ENCODE assay signal across 1 cellular context in the genomic region with DNA sequence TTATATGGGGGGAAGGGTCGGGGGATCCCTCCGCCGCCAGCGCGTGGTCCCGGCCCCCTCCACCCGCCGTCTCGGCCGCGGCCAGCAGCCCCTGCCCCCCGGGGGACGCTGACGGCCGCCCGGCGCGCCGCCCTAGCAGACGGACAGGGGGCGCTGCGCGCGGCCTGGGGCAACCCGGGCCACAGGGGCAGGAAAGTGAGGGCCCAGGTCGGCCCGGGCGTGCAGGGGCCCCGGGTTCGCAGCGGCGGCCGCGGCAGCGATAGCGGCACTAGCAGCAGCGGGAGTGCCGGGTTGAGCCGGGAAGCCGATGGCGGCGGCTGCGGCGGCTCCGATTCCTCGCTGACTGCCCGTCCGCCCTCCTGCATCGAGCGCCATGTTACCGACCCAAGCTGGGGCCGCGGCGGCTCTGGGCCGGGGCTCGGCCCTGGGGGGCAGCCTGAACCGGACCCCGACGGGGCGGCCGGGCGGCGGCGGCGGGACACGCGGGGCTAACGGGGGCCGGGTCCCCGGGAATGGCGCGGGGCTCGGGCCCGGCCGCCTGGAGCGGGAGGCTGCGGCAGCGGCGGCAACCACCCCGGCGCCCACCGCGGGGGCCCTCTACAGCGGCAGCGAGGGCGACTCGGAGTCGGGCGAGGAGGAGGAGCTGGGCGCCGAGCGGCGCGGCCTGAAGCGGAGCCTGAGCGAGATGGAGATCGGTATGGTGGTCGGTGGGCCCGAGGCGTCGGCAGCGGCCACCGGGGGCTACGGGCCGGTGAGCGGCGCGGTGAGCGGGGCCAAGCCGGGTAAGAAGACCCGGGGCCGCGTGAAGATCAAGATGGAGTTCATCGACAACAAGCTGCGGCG.
A peak's percentile ranks its signal among the peaks of the same experiment; 100 is the strongest.
TF ChIP-seq lines count a peak whose summit lies in the region.

No MANE protein-coding gene starts in this region.

TF ChIP-seq in K562, 482 proteins besides CTCF, POLR2A, EP300 and RAD21 (continued from another document and continues in another):
- TF ChIP-seq, protein P1, sequence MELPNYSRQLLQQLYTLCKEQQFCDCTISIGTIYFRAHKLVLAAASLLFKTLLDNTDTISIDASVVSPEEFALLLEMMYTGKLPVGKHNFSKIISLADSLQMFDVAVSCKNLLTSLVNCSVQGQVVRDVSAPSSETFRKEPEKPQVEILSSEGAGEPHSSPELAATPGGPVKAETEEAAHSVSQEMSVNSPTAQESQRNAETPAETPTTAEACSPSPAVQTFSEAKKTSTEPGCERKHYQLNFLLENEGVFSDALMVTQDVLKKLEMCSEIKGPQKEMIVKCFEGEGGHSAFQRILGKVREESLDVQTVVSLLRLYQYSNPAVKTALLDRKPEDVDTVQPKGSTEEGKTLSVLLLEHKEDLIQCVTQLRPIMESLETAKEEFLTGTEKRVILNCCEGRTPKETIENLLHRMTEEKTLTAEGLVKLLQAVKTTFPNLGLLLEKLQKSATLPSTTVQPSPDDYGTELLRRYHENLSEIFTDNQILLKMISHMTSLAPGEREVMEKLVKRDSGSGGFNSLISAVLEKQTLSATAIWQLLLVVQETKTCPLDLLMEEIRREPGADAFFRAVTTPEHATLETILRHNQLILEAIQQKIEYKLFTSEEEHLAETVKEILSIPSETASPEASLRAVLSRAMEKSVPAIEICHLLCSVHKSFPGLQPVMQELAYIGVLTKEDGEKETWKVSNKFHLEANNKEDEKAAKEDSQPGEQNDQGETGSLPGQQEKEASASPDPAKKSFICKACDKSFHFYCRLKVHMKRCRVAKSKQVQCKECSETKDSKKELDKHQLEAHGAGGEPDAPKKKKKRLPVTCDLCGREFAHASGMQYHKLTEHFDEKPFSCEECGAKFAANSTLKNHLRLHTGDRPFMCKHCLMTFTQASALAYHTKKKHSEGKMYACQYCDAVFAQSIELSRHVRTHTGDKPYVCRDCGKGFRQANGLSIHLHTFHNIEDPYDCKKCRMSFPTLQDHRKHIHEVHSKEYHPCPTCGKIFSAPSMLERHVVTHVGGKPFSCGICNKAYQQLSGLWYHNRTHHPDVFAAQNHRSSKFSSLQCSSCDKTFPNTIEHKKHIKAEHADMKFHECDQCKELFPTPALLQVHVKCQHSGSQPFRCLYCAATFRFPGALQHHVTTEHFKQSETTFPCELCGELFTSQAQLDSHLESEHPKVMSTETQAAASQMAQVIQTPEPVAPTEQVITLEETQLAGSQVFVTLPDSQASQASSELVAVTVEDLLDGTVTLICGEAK (IDR thresholded peaks at IDR 0.05): 0 out of 2 replicates have a peak, but pooled peaks have one; percentile 17
- TF ChIP-seq, protein P1 (CRISPR knock-in tag; IDR thresholded peaks at IDR 0.05): no peak
- TF ChIP-seq, protein P2, sequence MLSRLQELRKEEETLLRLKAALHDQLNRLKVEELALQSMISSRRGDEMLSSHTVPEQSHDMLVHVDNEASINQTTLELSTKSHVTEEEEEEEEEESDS (CRISPR knock-in tag; IDR thresholded peaks at IDR 0.05): no peak
- TF ChIP-seq ZNF23 (CRISPR knock-in tag; IDR thresholded peaks at IDR 0.05) (no peak), WHSC1 (IDR thresholded peaks at IDR 0.05; ENCODE audit: low read length) (no peak), RBM39 (optimal IDR thresholded peaks at IDR 0.05; ENCODE audit: low read depth, low read length) (no peak), TRIM24 (IDR thresholded peaks at IDR 0.05) (no peak), SAFB (IDR thresholded peaks at IDR 0.05; ENCODE audit: borderline replicate concordance, low read depth, low read length) (no peak), ZNF436 (CRISPR knock-in tag; IDR thresholded peaks at IDR 0.05) (no peak), MTF1 (CRISPR knock-in tag; IDR thresholded peaks at IDR 0.05; ENCODE audit: borderline replicate concordance) (no peak), FOXK1 (CRISPR knock-in tag; IDR thresholded peaks at IDR 0.05; ENCODE audit: borderline replicate concordance) (no peak), ZC3H8 (IDR thresholded peaks at IDR 0.05) (no peak), BRD9 (IDR thresholded peaks at IDR 0.05; ENCODE audit: low read depth, partially characterized antibody) (no peak), ETV1 (tag; conservative IDR thresholded peaks at IDR 0.05; ENCODE audit: low read depth) (no peak), GATAD2B (IDR thresholded peaks at IDR 0.05; ENCODE audit: borderline replicate concordance) (peak; percentile 99), GABPB1 (CRISPR knock-in tag; IDR thresholded peaks at IDR 0.05) (peak; percentile 58; the same call in 1 of the 2 replicates), FOXM1 (IDR thresholded peaks at IDR 0.05; ENCODE audit: low read depth) (no peak), FOXM1 (CRISPR knock-in tag; IDR thresholded peaks at IDR 0.05; ENCODE audit: low read depth) (no peak; the same call in none of the 2 replicates), MXI1 (IDR thresholded peaks at IDR 0.05; ENCODE audit: low read depth, low read length) (no peak), HMGN3 (IDR thresholded peaks at IDR 0.05; ENCODE audit: borderline replicate concordance, extremely low read depth, insufficient read length, low read depth, low read length) (peak; percentile 91), ZBTB8A (IDR thresholded peaks at IDR 0.05; ENCODE audit: partially characterized antibody) (no peak), ZFX (CRISPR knock-in tag; IDR thresholded peaks at IDR 0.05) (peak; percentile 96), POLR2AphosphoS2 (IDR thresholded peaks at IDR 0.05; ENCODE audit: low read length) (no peak), NFE2 (IDR thresholded peaks at IDR 0.05; ENCODE audit: low read depth) (no peak), HNRNPLL (IDR thresholded peaks at IDR 0.05; ENCODE audit: low read depth, low read length, poor library complexity, severe bottlenecking) (no peak), KAT7 (CRISPR knock-in tag; IDR thresholded peaks at IDR 0.05; ENCODE audit: borderline replicate concordance) (peak; percentile 21; the same call in 1 of the 2 replicates), TCFL5 (CRISPR knock-in tag; conservative IDR thresholded peaks at IDR 0.05) (no peak), POLR3A (IDR thresholded peaks at IDR 0.05; ENCODE audit: borderline replicate concordance, extremely low read depth, insufficient read depth, insufficient read length) (no peak), ZNF175 (CRISPR knock-in tag; IDR thresholded peaks at IDR 0.05; ENCODE audit: low read depth) (no peak), POLR2AphosphoS5 (IDR thresholded peaks at IDR 0.05; ENCODE audit: control insufficient read depth, insufficient read depth, low read depth, low read length) (no peak; the same call in 1 of the 2 replicates), SAFB2 (IDR thresholded peaks at IDR 0.05; ENCODE audit: borderline replicate concordance, low read depth, low read length, severe bottlenecking) (no peak), ZNF507 (tag; conservative IDR thresholded peaks at IDR 0.05) (no peak), GATAD2A (IDR thresholded peaks at IDR 0.05) (no peak), CREB1 (IDR thresholded peaks at IDR 0.05) (peak; percentile 68), CREB1 (CRISPR knock-in tag; IDR thresholded peaks at IDR 0.05) (peak; percentile 35), ASH1L (IDR thresholded peaks at IDR 0.05; ENCODE audit: borderline replicate concordance, low read depth, partially characterized antibody) (no peak), PHB2 (IDR thresholded peaks at IDR 0.05; ENCODE audit: low read depth) (no peak), CEBPB (tag; IDR thresholded peaks at IDR 0.05) (no peak), ZNF12 (CRISPR knock-in tag; IDR thresholded peaks at IDR 0.05) (0 out of 2 replicates have a peak, but pooled peaks have one; percentile 42)
- TF ChIP-seq, protein P3, sequence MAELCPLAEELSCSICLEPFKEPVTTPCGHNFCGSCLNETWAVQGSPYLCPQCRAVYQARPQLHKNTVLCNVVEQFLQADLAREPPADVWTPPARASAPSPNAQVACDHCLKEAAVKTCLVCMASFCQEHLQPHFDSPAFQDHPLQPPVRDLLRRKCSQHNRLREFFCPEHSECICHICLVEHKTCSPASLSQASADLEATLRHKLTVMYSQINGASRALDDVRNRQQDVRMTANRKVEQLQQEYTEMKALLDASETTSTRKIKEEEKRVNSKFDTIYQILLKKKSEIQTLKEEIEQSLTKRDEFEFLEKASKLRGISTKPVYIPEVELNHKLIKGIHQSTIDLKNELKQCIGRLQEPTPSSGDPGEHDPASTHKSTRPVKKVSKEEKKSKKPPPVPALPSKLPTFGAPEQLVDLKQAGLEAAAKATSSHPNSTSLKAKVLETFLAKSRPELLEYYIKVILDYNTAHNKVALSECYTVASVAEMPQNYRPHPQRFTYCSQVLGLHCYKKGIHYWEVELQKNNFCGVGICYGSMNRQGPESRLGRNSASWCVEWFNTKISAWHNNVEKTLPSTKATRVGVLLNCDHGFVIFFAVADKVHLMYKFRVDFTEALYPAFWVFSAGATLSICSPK (IDR thresholded peaks at IDR 0.05; ENCODE audit: borderline replicate concordance): no peak
- TF ChIP-seq, protein P4, sequence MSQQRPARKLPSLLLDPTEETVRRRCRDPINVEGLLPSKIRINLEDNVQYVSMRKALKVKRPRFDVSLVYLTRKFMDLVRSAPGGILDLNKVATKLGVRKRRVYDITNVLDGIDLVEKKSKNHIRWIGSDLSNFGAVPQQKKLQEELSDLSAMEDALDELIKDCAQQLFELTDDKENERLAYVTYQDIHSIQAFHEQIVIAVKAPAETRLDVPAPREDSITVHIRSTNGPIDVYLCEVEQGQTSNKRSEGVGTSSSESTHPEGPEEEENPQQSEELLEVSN (IDR thresholded peaks at IDR 0.05; ENCODE audit: borderline replicate concordance in 1 of 2, extremely low read depth in 1 of 2, insufficient read depth in 1 of 2, insufficient read length in 1 of 2, low read depth in 1 of 2, low read length in 1 of 2, poor library complexity in 1 of 2, severe bottlenecking in 1 of 2): peak; percentile 35 to 75
- TF ChIP-seq, protein P5, sequence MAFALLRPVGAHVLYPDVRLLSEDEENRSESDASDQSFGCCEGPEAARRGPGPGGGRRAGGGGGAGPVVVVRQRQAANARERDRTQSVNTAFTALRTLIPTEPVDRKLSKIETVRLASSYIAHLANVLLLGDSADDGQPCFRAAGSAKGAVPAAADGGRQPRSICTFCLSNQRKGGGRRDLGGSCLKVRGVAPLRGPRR (CRISPR knock-in tag; IDR thresholded peaks at IDR 0.05): no peak
- TF ChIP-seq, protein P6, sequence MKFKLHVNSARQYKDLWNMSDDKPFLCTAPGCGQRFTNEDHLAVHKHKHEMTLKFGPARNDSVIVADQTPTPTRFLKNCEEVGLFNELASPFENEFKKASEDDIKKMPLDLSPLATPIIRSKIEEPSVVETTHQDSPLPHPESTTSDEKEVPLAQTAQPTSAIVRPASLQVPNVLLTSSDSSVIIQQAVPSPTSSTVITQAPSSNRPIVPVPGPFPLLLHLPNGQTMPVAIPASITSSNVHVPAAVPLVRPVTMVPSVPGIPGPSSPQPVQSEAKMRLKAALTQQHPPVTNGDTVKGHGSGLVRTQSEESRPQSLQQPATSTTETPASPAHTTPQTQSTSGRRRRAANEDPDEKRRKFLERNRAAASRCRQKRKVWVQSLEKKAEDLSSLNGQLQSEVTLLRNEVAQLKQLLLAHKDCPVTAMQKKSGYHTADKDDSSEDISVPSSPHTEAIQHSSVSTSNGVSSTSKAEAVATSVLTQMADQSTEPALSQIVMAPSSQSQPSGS (CRISPR knock-in tag; IDR thresholded peaks at IDR 0.05): no peak
- TF ChIP-seq, protein P7, sequence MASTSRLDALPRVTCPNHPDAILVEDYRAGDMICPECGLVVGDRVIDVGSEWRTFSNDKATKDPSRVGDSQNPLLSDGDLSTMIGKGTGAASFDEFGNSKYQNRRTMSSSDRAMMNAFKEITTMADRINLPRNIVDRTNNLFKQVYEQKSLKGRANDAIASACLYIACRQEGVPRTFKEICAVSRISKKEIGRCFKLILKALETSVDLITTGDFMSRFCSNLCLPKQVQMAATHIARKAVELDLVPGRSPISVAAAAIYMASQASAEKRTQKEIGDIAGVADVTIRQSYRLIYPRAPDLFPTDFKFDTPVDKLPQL (IDR thresholded peaks at IDR 0.05; ENCODE audit: extremely low read depth, insufficient read length): no peak
- TF ChIP-seq, protein P8, sequence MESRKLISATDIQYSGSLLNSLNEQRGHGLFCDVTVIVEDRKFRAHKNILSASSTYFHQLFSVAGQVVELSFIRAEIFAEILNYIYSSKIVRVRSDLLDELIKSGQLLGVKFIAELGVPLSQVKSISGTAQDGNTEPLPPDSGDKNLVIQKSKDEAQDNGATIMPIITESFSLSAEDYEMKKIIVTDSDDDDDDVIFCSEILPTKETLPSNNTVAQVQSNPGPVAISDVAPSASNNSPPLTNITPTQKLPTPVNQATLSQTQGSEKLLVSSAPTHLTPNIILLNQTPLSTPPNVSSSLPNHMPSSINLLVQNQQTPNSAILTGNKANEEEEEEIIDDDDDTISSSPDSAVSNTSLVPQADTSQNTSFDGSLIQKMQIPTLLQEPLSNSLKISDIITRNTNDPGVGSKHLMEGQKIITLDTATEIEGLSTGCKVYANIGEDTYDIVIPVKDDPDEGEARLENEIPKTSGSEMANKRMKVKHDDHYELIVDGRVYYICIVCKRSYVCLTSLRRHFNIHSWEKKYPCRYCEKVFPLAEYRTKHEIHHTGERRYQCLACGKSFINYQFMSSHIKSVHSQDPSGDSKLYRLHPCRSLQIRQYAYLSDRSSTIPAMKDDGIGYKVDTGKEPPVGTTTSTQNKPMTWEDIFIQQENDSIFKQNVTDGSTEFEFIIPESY (CRISPR knock-in tag; IDR thresholded peaks at IDR 0.05): no peak
